In genomic region chr16:27237229-27238015, GRCh38 we compare ENCODE assay signal across 8 cellular contexts. TPM values are rescaled to one million over a fixed set of nuclear protein-coding genes. Genes with fewer than 3 reads are reported as not detected.
DNase-seq lines count a peak whose midpoint lies in the region; ATAC-seq lines count a peak whose summit lies in the region.

No MANE protein-coding gene starts in this region.

- peak; percentile 23 for DNase-seq in GDM1 (lab: John Stamatoyannopoulos, UW)
- DNase-seq in NCI-H510A (lab: John Stamatoyannopoulos, UW) = peak; percentile 27
- DNase-seq in activated T-cell treated with anti-CD3 and anti-CD28 coated beads, Interleukin-2, amount 50 U/mL, for 24 hours = peak; percentile 86
- no peak for DNase-seq in left cardiac atrium
- peak; percentile 77 to 83 for DNase-seq in stimulated activated CD4-positive, alpha-beta T cell treated with anti-CD3 and anti-CD28 coated beads, Interleukin-2, amount 100 ng/mL, for 24 hours
- no peak for DNase-seq in NCI-H187 treated with DMSO at 0.1 percent for 48 hours (lab: John Stamatoyannopoulos, UW)
- DNase-seq in DMS53 treated with DMSO at 0.1 percent for 48 hours (lab: John Stamatoyannopoulos, UW; ENCODE audit: unreplicated experiment) = no peak

- peak overlapping the region; percentile 100 for H3K27ac Mint-ChIP-seq in activated T-cell treated with anti-CD3 and anti-CD28 coated beads, Interleukin-2, amount 50 U/mL, for 24 hours

- H3K36me3 Mint-ChIP-seq in activated T-cell treated with anti-CD3 and anti-CD28 coated beads, Interleukin-2, amount 50 U/mL, for 24 hours (ENCODE audit: low read depth) = peaks cover 67% of the 10 kb centered on the region

- intact Hi-C loops in left cardiac atrium (cut with DNase I) = loop anchor here in 1 of 2 donors (5.0 kb wide), 1 partner anchor 80 kb away; no protein-coding TSS in a partner anchor

- H3K27me3 Mint-ChIP-seq in activated T-cell treated with anti-CD3 and anti-CD28 coated beads, Interleukin-2, amount 50 U/mL, for 24 hours = no peaks in the 10 kb centered on the region

- no peaks in the 10 kb centered on the region for H3K9me3 Mint-ChIP-seq in activated T-cell treated with anti-CD3 and anti-CD28 coated beads, Interleukin-2, amount 50 U/mL, for 24 hours

- ATAC-seq in GM21717 (IDR thresholded peaks at IDR 0.05; ENCODE audit: unreplicated experiment) = peak; percentile 70
- peak; percentile 11 to 34 for ATAC-seq in left cardiac atrium

- peak overlapping the region; percentile 71 for H3K4me3 Mint-ChIP-seq in activated T-cell treated with anti-CD3 and anti-CD28 coated beads, Interleukin-2, amount 50 U/mL, for 24 hours

- peaks cover 93% of the 10 kb centered on the region for H3K4me1 Mint-ChIP-seq in activated T-cell treated with anti-CD3 and anti-CD28 coated beads, Interleukin-2, amount 50 U/mL, for 24 hours (ENCODE audit: low read depth)

RNA-seq across cellular contexts. Expression of gene NSMCE1, which starts 31.1 kb away (rescaled TPM):
- 10 to 100 TPM; 31.5 to 32.6 TPM for total RNA-seq in left cardiac atrium

RNA-seq across cellular contexts. Expression of gene KDM8, which starts 34.1 kb away (rescaled TPM):
- total RNA-seq in left cardiac atrium = 1 to 10 TPM; 3.0 to 4.2 TPM

Comparison
In these comparisons a context has a peak if more than half of its experiments do, and no peak if none do; other contexts are left out.
1. DNase-seq: peak in GDM1 (single experiment), NCI-H510A (single experiment), activated T-cell treated with anti-CD3 and anti-CD28 coated beads, Interleukin-2, amount 50 U/mL, for 24 hours (single experiment) and stimulated activated CD4-positive, alpha-beta T cell treated with anti-CD3 and anti-CD28 coated beads, Interleukin-2, amount 100 ng/mL, for 24 hours (2 of 2); none in left cardiac atrium (single experiment), NCI-H187 treated with DMSO at 0.1 percent for 48 hours (single experiment) and DMS53 treated with DMSO at 0.1 percent for 48 hours (single experiment).